In genomic region chr15:55318588-55319494, GRCh38 we compare ENCODE assay signal across 8 cellular contexts. TPM values are rescaled to one million over a fixed set of nuclear protein-coding genes. Genes with fewer than 3 reads are reported as not detected.
DNase-seq lines count a peak whose midpoint lies in the region; ATAC-seq and TF ChIP-seq lines count a peak whose summit lies in the region.

Gene PIGB, plus strand, starts transcription at chr15:55319222. Its CDS starts 29 bp downstream, at chr15:55319251.
Gene PIGBOS1, minus strand, starts transcription at chr15:55319123. Its CDS starts 1,331 bp downstream, at chr15:55317792.

- no peaks in the 10 kb centered on the region for H3K9me3 ChIP-seq in iPS-18a (ENCODE audit: control insufficient read depth, low read depth, low read length)
- no peaks in the 10 kb centered on the region for H3K9me3 ChIP-seq in skeletal muscle satellite cell (replicated peaks; ENCODE audit: low read length)

- H3K4me1 ChIP-seq in iPS-18a (ENCODE audit: control insufficient read depth, low read depth, low read length) (peaks cover 2% of the 10 kb centered on the region), skeletal muscle satellite cell (ENCODE audit: control insufficient read depth, insufficient read depth, low read length) (peaks cover 14% of the 10 kb centered on the region)

- peaks cover 33% of the 10 kb centered on the region for H3K36me3 Mint-ChIP-seq in brain

- peak in 1 of 2 experiments; percentile 20 for TF ChIP-seq CTCF in brain (conservative IDR thresholded peaks at IDR 0.05)

- H3K27me3 ChIP-seq in iPS-18a (ENCODE audit: control insufficient read depth, insufficient read depth, low read length), result no peaks in the 10 kb centered on the region
- no peaks in the 10 kb centered on the region for H3K27me3 ChIP-seq in skeletal muscle satellite cell (ENCODE audit: control insufficient read depth, insufficient read depth, low read length)

- peak; percentile 90 for ATAC-seq in HG03064 (IDR thresholded peaks at IDR 0.05; ENCODE audit: low read depth, unreplicated experiment)

- H3K4me3 ChIP-seq in iPS-18a (ENCODE audit: low read length) (peak within 1 kb of the TSS; percentile 100), skeletal muscle satellite cell (ENCODE audit: low read length) (peak within 1 kb of the TSS; percentile 80)

- H3K9me3 Mint-ChIP-seq in brain, result peaks cover 0 to 5% (median 4%) of the 10 kb centered on the region in 5 experiments

- DNase-seq in A172 (ENCODE audit: low spot score) (peak; percentile 78), NCI-H2107 (lab: John Stamatoyannopoulos, UW) (peak; percentile 33), UCSD-AML1 (lab: John Stamatoyannopoulos, UW; ENCODE audit: unreplicated experiment) (peak; percentile 87)

- peak within 1 kb of the TSS; percentile 83 for H3K27ac ChIP-seq in iPS-18a (ENCODE audit: low read length)

- H3K27ac Mint-ChIP-seq in brain, result peak within 1 kb of the TSS; percentile 93 to 99 (median 99)

- peak within 1 kb of the TSS; percentile 90 for H3K4me2 ChIP-seq in skeletal muscle satellite cell (ENCODE audit: low read length)

- H3K36me3 ChIP-seq in iPS-18a (ENCODE audit: control insufficient read depth, low read depth, low read length), result no peaks in the 10 kb centered on the region
- no peaks in the 10 kb centered on the region for H3K36me3 ChIP-seq in skeletal muscle satellite cell (ENCODE audit: insufficient read depth, low read length)

- H3K4me1 Mint-ChIP-seq in brain, result peaks cover 76% of the 10 kb centered on the region

- TF ChIP-seq POLR2A in GM18526 (IDR thresholded peaks at IDR 0.05; ENCODE audit: extremely low read depth, insufficient read length), result peak; percentile 87

- H3K4me3 Mint-ChIP-seq in brain, result peak within 1 kb of the TSS; percentile 90 to 100 (median 98)

- H3K9ac ChIP-seq in iPS-18a (ENCODE audit: low read length) (peak within 1 kb of the TSS; percentile 88), skeletal muscle satellite cell (ENCODE audit: low read depth, low read length) (peak within 1 kb of the TSS; percentile 94)

- H3K27me3 Mint-ChIP-seq in brain, result peaks cover 3% of the 10 kb centered on the region

RNA-seq across cellular contexts. Expression of gene PIGB, which starts in this region (rescaled TPM):
- 15.1 and 18.2 TPM in 2 replicates for total RNA-seq in A172 (2014; rRNA removed; shearing (Covaris generic))
- polyA plus RNA-seq in brain (ENCODE audit: insufficient read depth, low read depth, low replicate concordance), result 2.9 TPM
- 16.2 and 17.0 TPM in 2 replicates for total RNA-seq in skeletal muscle satellite cell (2012; rRNA removed)

RNA-seq across cellular contexts. Expression of gene PIGBOS1, which starts in this region (rescaled TPM):
- total RNA-seq in A172 (2014; rRNA removed; shearing (Covaris generic)), result 17.7 and 26.6 TPM in 2 replicates
- 8.5 TPM for polyA plus RNA-seq in brain (ENCODE audit: insufficient read depth, low read depth, low replicate concordance)
- total RNA-seq in skeletal muscle satellite cell (2012; rRNA removed), result 12.7 and 15.0 TPM in 2 replicates

Comparison
In these comparisons a context has a peak if more than half of its experiments do, and no peak if none do; other contexts are left out.
1. Peak in every context shown above with its lines: DNase-seq, ATAC-seq, H3K4me3 ChIP-seq and H3K27ac ChIP-seq.
2. DNase-seq: peak in every context shown above with its lines; median percentile 87 in UCSD-AML1; 78 in A172; 33 in NCI-H2107.